In the genomic region with DNA sequence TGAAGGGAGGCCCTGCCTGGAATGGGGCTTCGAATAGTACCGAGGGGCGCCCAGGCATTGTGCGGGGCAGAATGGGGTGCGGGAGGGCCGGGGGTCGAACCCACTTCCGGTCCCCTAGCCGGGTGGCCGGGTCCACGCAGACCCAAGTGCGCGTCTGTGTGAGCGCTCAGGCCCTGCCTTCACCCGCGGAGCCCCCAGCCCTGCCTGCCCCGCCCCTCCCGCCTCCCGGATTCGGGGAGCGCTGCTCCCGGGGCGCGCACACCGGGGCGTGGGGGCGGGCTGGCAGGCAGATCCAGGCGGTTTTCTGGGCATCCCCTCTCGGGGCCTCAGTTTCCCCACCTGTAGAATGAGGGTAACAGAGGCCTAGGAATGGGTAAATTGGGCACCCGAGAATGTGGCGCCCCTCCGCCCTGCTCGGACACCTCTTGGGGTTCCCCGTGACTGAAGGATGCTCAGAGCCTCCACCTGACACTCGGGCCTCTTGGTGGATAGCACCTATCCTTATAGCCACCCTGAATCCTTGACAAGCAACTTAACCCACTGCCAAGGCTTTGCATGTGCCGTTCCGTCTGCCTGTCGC, we compare ENCODE assay signal across 1 cellular context.
A peak's percentile ranks its signal among the peaks of the same experiment; 100 is the strongest.
TF ChIP-seq lines count a peak whose summit lies in the region.

No MANE protein-coding gene starts in this region.

TF ChIP-seq in GM12878, 131 proteins besides CTCF, POLR2A, EP300 and RAD21 (continued from another document):
- TF ChIP-seq, protein P1, sequence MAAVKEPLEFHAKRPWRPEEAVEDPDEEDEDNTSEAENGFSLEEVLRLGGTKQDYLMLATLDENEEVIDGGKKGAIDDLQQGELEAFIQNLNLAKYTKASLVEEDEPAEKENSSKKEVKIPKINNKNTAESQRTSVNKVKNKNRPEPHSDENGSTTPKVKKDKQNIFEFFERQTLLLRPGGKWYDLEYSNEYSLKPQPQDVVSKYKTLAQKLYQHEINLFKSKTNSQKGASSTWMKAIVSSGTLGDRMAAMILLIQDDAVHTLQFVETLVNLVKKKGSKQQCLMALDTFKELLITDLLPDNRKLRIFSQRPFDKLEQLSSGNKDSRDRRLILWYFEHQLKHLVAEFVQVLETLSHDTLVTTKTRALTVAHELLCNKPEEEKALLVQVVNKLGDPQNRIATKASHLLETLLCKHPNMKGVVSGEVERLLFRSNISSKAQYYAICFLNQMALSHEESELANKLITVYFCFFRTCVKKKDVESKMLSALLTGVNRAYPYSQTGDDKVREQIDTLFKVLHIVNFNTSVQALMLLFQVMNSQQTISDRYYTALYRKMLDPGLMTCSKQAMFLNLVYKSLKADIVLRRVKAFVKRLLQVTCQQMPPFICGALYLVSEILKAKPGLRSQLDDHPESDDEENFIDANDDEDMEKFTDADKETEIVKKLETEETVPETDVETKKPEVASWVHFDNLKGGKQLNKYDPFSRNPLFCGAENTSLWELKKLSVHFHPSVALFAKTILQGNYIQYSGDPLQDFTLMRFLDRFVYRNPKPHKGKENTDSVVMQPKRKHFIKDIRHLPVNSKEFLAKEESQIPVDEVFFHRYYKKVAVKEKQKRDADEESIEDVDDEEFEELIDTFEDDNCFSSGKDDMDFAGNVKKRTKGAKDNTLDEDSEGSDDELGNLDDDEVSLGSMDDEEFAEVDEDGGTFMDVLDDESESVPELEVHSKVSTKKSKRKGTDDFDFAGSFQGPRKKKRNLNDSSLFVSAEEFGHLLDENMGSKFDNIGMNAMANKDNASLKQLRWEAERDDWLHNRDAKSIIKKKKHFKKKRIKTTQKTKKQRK (IDR thresholded peaks at IDR 0.05; ENCODE audit: low read depth, low read length): no peak
- no peak for TF ChIP-seq NBN (IDR thresholded peaks at IDR 0.05)
- TF ChIP-seq, protein P2, sequence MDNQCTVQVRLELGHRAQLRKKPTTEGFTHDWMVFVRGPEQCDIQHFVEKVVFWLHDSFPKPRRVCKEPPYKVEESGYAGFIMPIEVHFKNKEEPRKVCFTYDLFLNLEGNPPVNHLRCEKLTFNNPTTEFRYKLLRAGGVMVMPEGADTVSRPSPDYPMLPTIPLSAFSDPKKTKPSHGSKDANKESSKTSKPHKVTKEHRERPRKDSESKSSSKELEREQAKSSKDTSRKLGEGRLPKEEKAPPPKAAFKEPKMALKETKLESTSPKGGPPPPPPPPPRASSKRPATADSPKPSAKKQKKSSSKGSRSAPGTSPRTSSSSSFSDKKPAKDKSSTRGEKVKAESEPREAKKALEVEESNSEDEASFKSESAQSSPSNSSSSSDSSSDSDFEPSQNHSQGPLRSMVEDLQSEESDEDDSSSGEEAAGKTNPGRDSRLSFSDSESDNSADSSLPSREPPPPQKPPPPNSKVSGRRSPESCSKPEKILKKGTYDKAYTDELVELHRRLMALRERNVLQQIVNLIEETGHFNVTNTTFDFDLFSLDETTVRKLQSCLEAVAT (IDR thresholded peaks at IDR 0.05): peak; percentile 59; the same call in 1 of the 2 replicates
- no peak for TF ChIP-seq CBX3 (IDR thresholded peaks at IDR 0.05; ENCODE audit: borderline replicate concordance, low read depth)
- no peak for TF ChIP-seq SIX5 (IDR thresholded peaks at IDR 0.05; ENCODE audit: low read depth, low read length, severe bottlenecking)
- TF ChIP-seq MYB (IDR thresholded peaks at IDR 0.05; ENCODE audit: borderline replicate concordance, low read depth, low read length): no peak
- peak; percentile 68; the same call in 1 of the 2 replicates for TF ChIP-seq ZSCAN29 (IDR thresholded peaks at IDR 0.05)
- TF ChIP-seq DPF2 (IDR thresholded peaks at IDR 0.05): 0 out of 2 replicates have a peak, but pooled peaks have one; percentile 13
- TF ChIP-seq, protein P3, sequence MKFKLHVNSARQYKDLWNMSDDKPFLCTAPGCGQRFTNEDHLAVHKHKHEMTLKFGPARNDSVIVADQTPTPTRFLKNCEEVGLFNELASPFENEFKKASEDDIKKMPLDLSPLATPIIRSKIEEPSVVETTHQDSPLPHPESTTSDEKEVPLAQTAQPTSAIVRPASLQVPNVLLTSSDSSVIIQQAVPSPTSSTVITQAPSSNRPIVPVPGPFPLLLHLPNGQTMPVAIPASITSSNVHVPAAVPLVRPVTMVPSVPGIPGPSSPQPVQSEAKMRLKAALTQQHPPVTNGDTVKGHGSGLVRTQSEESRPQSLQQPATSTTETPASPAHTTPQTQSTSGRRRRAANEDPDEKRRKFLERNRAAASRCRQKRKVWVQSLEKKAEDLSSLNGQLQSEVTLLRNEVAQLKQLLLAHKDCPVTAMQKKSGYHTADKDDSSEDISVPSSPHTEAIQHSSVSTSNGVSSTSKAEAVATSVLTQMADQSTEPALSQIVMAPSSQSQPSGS (IDR thresholded peaks at IDR 0.05; ENCODE audit: low read length): no peak
TF ChIP-seq in GM12878: peak in this region for 8.
